Comparison of ENCODE assay signal across 1 cellular context in the genomic region with DNA sequence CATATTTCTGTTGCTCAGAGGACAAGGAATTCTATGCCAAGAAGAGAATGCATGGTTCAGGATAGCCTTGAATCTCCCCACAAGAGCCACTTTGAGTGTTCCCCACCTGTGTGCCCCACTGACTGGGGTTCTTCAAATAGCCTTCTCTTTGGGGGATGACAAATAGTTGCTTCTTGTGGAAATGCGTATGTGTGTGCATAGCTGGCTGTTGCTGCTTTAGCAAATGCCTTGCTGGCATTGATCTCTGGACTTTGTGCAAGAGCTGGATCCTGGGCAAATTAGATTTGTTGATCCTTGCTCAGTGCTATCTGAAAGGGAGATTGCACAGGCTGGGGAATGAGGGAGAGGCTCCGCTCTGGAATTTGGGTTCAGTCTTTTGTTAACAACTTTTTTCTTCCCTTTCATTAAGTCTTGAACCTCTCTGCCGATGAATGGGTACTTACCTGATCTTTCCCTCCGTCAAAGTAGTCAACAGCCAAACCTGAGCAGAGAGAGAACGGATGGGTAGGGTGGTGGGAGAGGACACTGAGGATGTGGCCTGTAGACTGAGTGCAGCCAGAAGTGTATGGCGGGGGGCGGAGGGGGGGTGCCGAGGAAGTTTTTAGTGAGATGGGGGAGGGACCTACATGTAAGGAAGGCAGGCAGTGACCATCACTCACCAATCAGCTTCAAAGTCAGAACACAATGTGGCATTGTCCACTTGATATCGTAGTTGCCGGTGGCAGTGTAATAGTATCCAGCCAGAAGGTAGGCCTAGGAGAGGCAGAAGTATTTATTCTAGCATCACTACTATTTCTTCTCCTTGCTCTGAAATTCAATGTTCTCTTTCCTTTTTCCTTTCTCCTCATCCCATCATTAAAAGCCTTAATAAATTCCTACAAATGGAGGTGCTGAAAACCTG.
TF ChIP-seq lines count a peak whose summit lies in the region.

No MANE protein-coding gene starts in this region.

TF ChIP-seq in HepG2, 621 proteins besides CTCF, POLR2A, EP300 and RAD21 (continued from another document and continues in another):
- TF ChIP-seq, protein P1, sequence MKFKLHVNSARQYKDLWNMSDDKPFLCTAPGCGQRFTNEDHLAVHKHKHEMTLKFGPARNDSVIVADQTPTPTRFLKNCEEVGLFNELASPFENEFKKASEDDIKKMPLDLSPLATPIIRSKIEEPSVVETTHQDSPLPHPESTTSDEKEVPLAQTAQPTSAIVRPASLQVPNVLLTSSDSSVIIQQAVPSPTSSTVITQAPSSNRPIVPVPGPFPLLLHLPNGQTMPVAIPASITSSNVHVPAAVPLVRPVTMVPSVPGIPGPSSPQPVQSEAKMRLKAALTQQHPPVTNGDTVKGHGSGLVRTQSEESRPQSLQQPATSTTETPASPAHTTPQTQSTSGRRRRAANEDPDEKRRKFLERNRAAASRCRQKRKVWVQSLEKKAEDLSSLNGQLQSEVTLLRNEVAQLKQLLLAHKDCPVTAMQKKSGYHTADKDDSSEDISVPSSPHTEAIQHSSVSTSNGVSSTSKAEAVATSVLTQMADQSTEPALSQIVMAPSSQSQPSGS (CRISPR knock-in tag; IDR thresholded peaks at IDR 0.05) = peak; percentile 65; the same call in 1 of the 2 replicates
- TF ChIP-seq, protein P2, sequence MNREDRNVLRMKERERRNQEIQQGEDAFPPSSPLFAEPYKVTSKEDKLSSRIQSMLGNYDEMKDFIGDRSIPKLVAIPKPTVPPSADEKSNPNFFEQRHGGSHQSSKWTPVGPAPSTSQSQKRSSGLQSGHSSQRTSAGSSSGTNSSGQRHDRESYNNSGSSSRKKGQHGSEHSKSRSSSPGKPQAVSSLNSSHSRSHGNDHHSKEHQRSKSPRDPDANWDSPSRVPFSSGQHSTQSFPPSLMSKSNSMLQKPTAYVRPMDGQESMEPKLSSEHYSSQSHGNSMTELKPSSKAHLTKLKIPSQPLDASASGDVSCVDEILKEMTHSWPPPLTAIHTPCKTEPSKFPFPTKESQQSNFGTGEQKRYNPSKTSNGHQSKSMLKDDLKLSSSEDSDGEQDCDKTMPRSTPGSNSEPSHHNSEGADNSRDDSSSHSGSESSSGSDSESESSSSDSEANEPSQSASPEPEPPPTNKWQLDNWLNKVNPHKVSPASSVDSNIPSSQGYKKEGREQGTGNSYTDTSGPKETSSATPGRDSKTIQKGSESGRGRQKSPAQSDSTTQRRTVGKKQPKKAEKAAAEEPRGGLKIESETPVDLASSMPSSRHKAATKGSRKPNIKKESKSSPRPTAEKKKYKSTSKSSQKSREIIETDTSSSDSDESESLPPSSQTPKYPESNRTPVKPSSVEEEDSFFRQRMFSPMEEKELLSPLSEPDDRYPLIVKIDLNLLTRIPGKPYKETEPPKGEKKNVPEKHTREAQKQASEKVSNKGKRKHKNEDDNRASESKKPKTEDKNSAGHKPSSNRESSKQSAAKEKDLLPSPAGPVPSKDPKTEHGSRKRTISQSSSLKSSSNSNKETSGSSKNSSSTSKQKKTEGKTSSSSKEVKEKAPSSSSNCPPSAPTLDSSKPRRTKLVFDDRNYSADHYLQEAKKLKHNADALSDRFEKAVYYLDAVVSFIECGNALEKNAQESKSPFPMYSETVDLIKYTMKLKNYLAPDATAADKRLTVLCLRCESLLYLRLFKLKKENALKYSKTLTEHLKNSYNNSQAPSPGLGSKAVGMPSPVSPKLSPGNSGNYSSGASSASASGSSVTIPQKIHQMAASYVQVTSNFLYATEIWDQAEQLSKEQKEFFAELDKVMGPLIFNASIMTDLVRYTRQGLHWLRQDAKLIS (CRISPR knock-in tag; IDR thresholded peaks at IDR 0.05) = no peak
- TF ChIP-seq, protein P3, sequence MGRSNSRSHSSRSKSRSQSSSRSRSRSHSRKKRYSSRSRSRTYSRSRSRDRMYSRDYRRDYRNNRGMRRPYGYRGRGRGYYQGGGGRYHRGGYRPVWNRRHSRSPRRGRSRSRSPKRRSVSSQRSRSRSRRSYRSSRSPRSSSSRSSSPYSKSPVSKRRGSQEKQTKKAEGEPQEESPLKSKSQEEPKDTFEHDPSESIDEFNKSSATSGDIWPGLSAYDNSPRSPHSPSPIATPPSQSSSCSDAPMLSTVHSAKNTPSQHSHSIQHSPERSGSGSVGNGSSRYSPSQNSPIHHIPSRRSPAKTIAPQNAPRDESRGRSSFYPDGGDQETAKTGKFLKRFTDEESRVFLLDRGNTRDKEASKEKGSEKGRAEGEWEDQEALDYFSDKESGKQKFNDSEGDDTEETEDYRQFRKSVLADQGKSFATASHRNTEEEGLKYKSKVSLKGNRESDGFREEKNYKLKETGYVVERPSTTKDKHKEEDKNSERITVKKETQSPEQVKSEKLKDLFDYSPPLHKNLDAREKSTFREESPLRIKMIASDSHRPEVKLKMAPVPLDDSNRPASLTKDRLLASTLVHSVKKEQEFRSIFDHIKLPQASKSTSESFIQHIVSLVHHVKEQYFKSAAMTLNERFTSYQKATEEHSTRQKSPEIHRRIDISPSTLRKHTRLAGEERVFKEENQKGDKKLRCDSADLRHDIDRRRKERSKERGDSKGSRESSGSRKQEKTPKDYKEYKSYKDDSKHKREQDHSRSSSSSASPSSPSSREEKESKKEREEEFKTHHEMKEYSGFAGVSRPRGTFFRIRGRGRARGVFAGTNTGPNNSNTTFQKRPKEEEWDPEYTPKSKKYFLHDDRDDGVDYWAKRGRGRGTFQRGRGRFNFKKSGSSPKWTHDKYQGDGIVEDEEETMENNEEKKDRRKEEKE (IDR thresholded peaks at IDR 0.05) = no peak
- TF ChIP-seq, protein P4, sequence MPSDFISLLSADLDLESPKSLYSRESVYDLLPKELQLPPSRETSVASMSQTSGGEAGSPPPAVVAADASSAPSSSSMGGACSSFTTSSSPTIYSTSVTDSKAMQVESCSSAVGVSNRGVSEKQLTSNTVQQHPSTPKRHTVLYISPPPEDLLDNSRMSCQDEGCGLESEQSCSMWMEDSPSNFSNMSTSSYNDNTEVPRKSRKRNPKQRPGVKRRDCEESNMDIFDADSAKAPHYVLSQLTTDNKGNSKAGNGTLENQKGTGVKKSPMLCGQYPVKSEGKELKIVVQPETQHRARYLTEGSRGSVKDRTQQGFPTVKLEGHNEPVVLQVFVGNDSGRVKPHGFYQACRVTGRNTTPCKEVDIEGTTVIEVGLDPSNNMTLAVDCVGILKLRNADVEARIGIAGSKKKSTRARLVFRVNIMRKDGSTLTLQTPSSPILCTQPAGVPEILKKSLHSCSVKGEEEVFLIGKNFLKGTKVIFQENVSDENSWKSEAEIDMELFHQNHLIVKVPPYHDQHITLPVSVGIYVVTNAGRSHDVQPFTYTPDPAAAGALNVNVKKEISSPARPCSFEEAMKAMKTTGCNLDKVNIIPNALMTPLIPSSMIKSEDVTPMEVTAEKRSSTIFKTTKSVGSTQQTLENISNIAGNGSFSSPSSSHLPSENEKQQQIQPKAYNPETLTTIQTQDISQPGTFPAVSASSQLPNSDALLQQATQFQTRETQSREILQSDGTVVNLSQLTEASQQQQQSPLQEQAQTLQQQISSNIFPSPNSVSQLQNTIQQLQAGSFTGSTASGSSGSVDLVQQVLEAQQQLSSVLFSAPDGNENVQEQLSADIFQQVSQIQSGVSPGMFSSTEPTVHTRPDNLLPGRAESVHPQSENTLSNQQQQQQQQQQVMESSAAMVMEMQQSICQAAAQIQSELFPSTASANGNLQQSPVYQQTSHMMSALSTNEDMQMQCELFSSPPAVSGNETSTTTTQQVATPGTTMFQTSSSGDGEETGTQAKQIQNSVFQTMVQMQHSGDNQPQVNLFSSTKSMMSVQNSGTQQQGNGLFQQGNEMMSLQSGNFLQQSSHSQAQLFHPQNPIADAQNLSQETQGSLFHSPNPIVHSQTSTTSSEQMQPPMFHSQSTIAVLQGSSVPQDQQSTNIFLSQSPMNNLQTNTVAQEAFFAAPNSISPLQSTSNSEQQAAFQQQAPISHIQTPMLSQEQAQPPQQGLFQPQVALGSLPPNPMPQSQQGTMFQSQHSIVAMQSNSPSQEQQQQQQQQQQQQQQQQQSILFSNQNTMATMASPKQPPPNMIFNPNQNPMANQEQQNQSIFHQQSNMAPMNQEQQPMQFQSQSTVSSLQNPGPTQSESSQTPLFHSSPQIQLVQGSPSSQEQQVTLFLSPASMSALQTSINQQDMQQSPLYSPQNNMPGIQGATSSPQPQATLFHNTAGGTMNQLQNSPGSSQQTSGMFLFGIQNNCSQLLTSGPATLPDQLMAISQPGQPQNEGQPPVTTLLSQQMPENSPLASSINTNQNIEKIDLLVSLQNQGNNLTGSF (CRISPR knock-in tag; IDR thresholded peaks at IDR 0.05) = no peak
- TF ChIP-seq, protein P5, sequence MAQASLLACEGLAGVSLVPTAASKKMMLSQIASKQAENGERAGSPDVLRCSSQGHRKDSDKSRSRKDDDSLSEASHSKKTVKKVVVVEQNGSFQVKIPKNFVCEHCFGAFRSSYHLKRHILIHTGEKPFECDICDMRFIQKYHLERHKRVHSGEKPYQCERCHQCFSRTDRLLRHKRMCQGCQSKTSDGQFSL (CRISPR knock-in tag; IDR thresholded peaks at IDR 0.05) = peak; percentile 12; the same call in 1 of the 2 replicates
- peak; percentile 47; the same call in 1 of the 2 replicates for TF ChIP-seq ZNF709 (CRISPR knock-in tag; IDR thresholded peaks at IDR 0.05)
- peak; percentile 25 for TF ChIP-seq SKI (IDR thresholded peaks at IDR 0.05; ENCODE audit: partially characterized antibody)
- no peak for TF ChIP-seq ZNF530 (CRISPR knock-in tag; IDR thresholded peaks at IDR 0.05; ENCODE audit: low read depth)
- TF ChIP-seq, protein P6, sequence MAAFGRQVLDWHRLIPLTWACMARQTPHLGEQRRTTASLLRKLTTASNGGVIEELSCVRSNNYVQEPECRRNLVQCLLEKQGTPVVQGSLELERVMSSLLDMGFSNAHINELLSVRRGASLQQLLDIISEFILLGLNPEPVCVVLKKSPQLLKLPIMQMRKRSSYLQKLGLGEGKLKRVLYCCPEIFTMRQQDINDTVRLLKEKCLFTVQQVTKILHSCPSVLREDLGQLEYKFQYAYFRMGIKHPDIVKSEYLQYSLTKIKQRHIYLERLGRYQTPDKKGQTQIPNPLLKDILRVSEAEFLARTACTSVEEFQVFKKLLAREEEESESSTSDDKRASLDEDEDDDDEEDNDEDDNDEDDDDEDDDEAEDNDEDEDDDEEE (CRISPR knock-in tag; IDR thresholded peaks at IDR 0.05) = no peak
- TF ChIP-seq, protein P7, sequence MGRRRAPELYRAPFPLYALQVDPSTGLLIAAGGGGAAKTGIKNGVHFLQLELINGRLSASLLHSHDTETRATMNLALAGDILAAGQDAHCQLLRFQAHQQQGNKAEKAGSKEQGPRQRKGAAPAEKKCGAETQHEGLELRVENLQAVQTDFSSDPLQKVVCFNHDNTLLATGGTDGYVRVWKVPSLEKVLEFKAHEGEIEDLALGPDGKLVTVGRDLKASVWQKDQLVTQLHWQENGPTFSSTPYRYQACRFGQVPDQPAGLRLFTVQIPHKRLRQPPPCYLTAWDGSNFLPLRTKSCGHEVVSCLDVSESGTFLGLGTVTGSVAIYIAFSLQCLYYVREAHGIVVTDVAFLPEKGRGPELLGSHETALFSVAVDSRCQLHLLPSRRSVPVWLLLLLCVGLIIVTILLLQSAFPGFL (CRISPR knock-in tag; IDR thresholded peaks at IDR 0.05) = no peak
- TF ChIP-seq, protein P8, sequence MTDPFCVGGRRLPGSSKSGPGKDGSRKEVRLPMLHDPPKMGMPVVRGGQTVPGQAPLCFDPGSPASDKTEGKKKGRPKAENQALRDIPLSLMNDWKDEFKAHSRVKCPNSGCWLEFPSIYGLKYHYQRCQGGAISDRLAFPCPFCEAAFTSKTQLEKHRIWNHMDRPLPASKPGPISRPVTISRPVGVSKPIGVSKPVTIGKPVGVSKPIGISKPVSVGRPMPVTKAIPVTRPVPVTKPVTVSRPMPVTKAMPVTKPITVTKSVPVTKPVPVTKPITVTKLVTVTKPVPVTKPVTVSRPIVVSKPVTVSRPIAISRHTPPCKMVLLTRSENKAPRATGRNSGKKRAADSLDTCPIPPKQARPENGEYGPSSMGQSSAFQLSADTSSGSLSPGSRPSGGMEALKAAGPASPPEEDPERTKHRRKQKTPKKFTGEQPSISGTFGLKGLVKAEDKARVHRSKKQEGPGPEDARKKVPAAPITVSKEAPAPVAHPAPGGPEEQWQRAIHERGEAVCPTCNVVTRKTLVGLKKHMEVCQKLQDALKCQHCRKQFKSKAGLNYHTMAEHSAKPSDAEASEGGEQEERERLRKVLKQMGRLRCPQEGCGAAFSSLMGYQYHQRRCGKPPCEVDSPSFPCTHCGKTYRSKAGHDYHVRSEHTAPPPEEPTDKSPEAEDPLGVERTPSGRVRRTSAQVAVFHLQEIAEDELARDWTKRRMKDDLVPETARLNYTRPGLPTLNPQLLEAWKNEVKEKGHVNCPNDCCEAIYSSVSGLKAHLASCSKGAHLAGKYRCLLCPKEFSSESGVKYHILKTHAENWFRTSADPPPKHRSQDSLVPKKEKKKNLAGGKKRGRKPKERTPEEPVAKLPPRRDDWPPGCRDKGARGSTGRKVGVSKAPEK (CRISPR knock-in tag; IDR thresholded peaks at IDR 0.05; ENCODE audit: borderline replicate concordance) = no peak
- no peak for TF ChIP-seq ZNF703 (CRISPR knock-in tag; IDR thresholded peaks at IDR 0.05; ENCODE audit: borderline replicate concordance)
- TF ChIP-seq, protein P9, sequence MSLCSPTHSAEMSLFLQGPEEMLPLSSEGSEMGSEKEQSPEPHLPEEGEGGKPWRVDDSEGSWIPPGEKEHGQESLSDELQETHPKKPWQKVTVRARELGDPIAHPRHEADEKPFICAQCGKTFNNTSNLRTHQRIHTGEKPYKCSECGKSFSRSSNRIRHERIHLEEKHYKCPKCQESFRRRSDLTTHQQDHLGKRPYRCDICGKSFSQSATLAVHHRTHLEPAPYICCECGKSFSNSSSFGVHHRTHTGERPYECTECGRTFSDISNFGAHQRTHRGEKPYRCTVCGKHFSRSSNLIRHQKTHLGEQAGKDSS (CRISPR knock-in tag; IDR thresholded peaks at IDR 0.05; ENCODE audit: borderline replicate concordance, low read depth) = peak; percentile 38; the same call in 1 of the 2 replicates
- TF ChIP-seq, protein P10, sequence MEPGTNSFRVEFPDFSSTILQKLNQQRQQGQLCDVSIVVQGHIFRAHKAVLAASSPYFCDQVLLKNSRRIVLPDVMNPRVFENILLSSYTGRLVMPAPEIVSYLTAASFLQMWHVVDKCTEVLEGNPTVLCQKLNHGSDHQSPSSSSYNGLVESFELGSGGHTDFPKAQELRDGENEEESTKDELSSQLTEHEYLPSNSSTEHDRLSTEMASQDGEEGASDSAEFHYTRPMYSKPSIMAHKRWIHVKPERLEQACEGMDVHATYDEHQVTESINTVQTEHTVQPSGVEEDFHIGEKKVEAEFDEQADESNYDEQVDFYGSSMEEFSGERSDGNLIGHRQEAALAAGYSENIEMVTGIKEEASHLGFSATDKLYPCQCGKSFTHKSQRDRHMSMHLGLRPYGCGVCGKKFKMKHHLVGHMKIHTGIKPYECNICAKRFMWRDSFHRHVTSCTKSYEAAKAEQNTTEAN (CRISPR knock-in tag; conservative IDR thresholded peaks at IDR 0.05) = 0 out of 2 replicates have a peak, but pooled peaks have one; percentile 14
- TF ChIP-seq, protein P11, sequence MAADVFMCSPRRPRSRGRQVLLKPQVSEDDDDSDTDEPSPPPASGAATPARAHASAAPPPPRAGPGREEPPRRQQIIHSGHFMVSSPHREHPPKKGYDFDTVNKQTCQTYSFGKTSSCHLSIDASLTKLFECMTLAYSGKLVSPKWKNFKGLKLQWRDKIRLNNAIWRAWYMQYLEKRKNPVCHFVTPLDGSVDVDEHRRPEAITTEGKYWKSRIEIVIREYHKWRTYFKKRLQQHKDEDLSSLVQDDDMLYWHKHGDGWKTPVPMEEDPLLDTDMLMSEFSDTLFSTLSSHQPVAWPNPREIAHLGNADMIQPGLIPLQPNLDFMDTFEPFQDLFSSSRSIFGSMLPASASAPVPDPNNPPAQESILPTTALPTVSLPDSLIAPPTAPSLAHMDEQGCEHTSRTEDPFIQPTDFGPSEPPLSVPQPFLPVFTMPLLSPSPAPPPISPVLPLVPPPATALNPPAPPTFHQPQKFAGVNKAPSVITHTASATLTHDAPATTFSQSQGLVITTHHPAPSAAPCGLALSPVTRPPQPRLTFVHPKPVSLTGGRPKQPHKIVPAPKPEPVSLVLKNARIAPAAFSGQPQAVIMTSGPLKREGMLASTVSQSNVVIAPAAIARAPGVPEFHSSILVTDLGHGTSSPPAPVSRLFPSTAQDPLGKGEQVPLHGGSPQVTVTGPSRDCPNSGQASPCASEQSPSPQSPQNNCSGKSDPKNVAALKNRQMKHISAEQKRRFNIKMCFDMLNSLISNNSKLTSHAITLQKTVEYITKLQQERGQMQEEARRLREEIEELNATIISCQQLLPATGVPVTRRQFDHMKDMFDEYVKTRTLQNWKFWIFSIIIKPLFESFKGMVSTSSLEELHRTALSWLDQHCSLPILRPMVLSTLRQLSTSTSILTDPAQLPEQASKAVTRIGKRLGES (CRISPR knock-in tag; IDR thresholded peaks at IDR 0.05; ENCODE audit: borderline replicate concordance) = no peak
- TF ChIP-seq TCF7L2 (IDR thresholded peaks at IDR 0.05; ENCODE audit: low read depth, low read length) = no peak
- TF ChIP-seq REL (CRISPR knock-in tag; conservative IDR thresholded peaks at IDR 0.05) = no peak
